In the genomic region with DNA sequence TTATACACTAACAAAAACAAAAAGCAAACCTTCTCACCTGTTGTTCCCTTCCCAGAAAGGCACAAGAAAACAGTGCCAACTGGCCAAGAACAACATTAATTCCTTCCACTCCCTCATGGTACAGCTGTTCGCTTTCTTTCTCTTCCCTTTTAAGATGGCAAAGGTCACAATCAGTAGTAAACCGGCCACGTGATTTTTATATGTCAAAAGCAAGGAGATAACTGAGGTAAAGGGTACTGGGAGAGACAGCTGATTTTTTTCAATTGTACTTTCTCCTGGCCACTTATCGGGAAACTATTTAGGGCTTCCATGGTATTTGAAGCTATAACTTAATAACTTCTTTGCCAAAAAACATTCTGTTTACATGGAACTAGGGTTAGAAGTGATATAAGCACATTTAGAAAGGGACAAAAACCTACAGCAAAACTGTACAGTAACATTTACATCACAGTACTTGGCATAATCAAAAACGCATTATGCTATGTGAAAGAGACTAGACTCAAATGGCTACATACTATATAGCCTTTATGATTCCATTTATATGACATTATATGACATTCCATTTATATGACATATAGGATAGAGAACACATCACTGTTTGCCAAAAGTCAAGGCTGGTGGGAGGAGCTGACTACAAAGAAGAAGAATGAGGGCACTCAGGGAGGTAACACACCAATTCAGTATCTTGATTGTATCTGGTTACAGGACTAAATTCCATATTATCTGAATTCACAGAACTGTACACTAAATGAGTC, we compare ENCODE assay signal across 1 cellular context.
TF ChIP-seq lines count a peak whose summit lies in the region.

No MANE protein-coding gene starts in this region.

TF ChIP-seq in endothelial cell of umbilical vein, 7 proteins besides CTCF, POLR2A, EP300 and RAD21:
- TF ChIP-seq POLR2AphosphoS5 (IDR thresholded peaks at IDR 0.05; ENCODE audit: insufficient read depth, low read depth, low read length) (no peak), MYC (IDR thresholded peaks at IDR 0.05; ENCODE audit: low read depth, low read length) (no peak), GATA2 (IDR thresholded peaks at IDR 0.05; ENCODE audit: insufficient read depth, insufficient read length, low read depth, low read length) (no peak), FOS (IDR thresholded peaks at IDR 0.05; ENCODE audit: borderline replicate concordance, insufficient read depth, low read length) (no peak), JUN (IDR thresholded peaks at IDR 0.05; ENCODE audit: borderline replicate concordance, insufficient read depth, insufficient read length, low read depth) (no peak), EZH2 (IDR thresholded peaks at IDR 0.05; ENCODE audit: borderline replicate concordance, low read depth, low read length, severe bottlenecking) (no peak)
- TF ChIP-seq, protein P1, sequence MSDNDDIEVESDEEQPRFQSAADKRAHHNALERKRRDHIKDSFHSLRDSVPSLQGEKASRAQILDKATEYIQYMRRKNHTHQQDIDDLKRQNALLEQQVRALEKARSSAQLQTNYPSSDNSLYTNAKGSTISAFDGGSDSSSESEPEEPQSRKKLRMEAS (IDR thresholded peaks at IDR 0.05; ENCODE audit: insufficient read depth, insufficient read length) = no peak
